3 cellular contexts compared by ENCODE assay signal in genomic region chr1:16860048-16860447, GRCh38. TPM values are rescaled to one million over a fixed set of nuclear protein-coding genes. Genes with fewer than 3 reads are reported as not detected.
"Had no signal": no experiment of that assay in that cellular context is flagged by ENCODE, and none has a peak within 500 bp of the region (broad histone marks: within the 10 kb centered on the region; RNA-seq: fewer than 3 reads in every experiment).

No MANE protein-coding gene starts in this region.

RNA-seq across cellular contexts. Expression of gene RNU1-2, which starts 35.7 kb away (rescaled TPM):
- total RNA-seq: right atrium auricular region had no signal
- polyA plus RNA-seq: heart left ventricle, mammary epithelial cell had no signal
